Comparison of ENCODE assay signal across 15 cellular contexts in the genomic region with DNA sequence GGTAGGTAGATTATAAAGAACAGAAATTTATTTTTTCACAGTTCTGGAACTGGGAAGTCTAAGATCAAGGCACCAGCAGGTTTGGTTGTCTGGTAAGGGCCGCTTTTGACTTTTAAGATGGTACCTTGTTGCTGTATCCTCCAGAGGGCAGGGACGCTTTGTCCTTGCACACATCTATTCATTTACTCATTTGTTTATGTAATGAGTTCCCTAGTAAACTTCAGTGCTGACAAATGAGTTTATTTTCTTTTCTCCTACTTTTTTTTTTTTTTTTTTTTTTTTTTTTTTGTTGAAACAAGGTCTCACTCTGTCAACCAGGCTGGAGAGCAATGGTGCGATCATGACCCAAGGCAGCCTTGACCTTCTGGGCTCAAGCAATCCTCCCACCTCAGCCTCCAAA.
DNase-seq lines count a peak whose midpoint lies in the region; ATAC-seq and TF ChIP-seq lines count a peak whose summit lies in the region.
"Had no signal": no experiment of that assay in that cellular context is flagged by ENCODE, and none has a peak within 500 bp of the region (broad histone marks: within the 10 kb centered on the region; RNA-seq: fewer than 3 reads in every experiment).

No MANE protein-coding gene starts in this region.

- no peaks in the 10 kb centered on the region for H3K36me3 ChIP-seq in Loucy (ENCODE audit: insufficient read depth, low read length)
- H3K36me3 ChIP-seq: adrenal gland, SJCRH30 had no signal

- no peak overlapping the region for H3K4me2 ChIP-seq in Loucy (ENCODE audit: low read depth, low read length, poor library complexity, severe bottlenecking)

- no peaks in the 10 kb centered on the region for H3K9me2 ChIP-seq in Loucy (replicated peaks; ENCODE audit: low read depth, low read length)

- intact Hi-C loops in activated CD4-positive, alpha-beta T cell treated with anti-CD3 and anti-CD28 coated beads, Interleukin-2, amount 10 ng/mL, durations not matched to agents 24 days and 14 days (cut with micrococcal nuclease) = no loop called here

- H3K27ac Mint-ChIP-seq in activated CD4-positive, alpha-beta T cell treated with anti-CD3 and anti-CD28 coated beads, Interleukin-2, amount 10 ng/mL, durations not matched to agents 24 days and 14 days = no peak overlapping the region
- H3K27ac Mint-ChIP-seq in mesothelial cell of epicardium = no peak overlapping the region
- H3K27ac Mint-ChIP-seq: activated B cell treated with CpG ODN at 0.5 μM for 24 hours had no signal

- no peak for ATAC-seq in GM19351 (IDR thresholded peaks at IDR 0.05; ENCODE audit: unreplicated experiment)

- H3K4me1 Mint-ChIP-seq in activated CD4-positive, alpha-beta T cell treated with anti-CD3 and anti-CD28 coated beads, Interleukin-2, amount 10 ng/mL, durations not matched to agents 24 days and 14 days = no peaks in the 10 kb centered on the region
- peaks cover 7% of the 10 kb centered on the region for H3K4me1 Mint-ChIP-seq in mesothelial cell of epicardium
- H3K4me1 Mint-ChIP-seq: activated B cell treated with CpG ODN at 0.5 μM for 24 hours had no signal

- H3K9me3 ChIP-seq in Loucy (ENCODE audit: insufficient read depth, low read depth, low read length) = no peaks in the 10 kb centered on the region
- H3K9me3 ChIP-seq: adrenal gland had no signal

- no peak overlapping the region for H3K9ac ChIP-seq in Loucy (ENCODE audit: low read depth, low read length, poor library complexity, severe bottlenecking)

- no peaks in the 10 kb centered on the region for H3K36me3 Mint-ChIP-seq in activated CD4-positive, alpha-beta T cell treated with anti-CD3 and anti-CD28 coated beads, Interleukin-2, amount 10 ng/mL, durations not matched to agents 24 days and 14 days (ENCODE audit: low read depth)
- peaks cover 28% of the 10 kb centered on the region for H3K36me3 Mint-ChIP-seq in mesothelial cell of epicardium

- H3K4me1 ChIP-seq in Loucy (ENCODE audit: insufficient read depth, low read length, poor library complexity, severe bottlenecking) = no peaks in the 10 kb centered on the region
- H3K4me1 ChIP-seq: adrenal gland, SJCRH30 had no signal

- H3K27me3 ChIP-seq in Loucy (ENCODE audit: insufficient read depth, low read length, poor library complexity, severe bottlenecking) = no peaks in the 10 kb centered on the region
- H3K27me3 ChIP-seq: adrenal gland, SJCRH30 had no signal

- TF ChIP-seq CTCF in Loucy (conservative IDR thresholded peaks at IDR 0.05; ENCODE audit: low read length) (0 out of 2 replicates have a peak, but pooled peaks have one; percentile 24), cardiac fibroblast (IDR thresholded peaks at IDR 0.05; ENCODE audit: low read depth, low read length) (no peak), mesothelial cell of epicardium (IDR thresholded peaks at IDR 0.05; ENCODE audit: unreplicated experiment) (no peak)

- H3K4me3 Mint-ChIP-seq in activated CD4-positive, alpha-beta T cell treated with anti-CD3 and anti-CD28 coated beads, Interleukin-2, amount 10 ng/mL, durations not matched to agents 24 days and 14 days = no peak overlapping the region
- no peak overlapping the region for H3K4me3 Mint-ChIP-seq in mesothelial cell of epicardium
- H3K4me3 Mint-ChIP-seq: activated B cell treated with CpG ODN at 0.5 μM for 24 hours had no signal

- no peaks in the 10 kb centered on the region for H3F3A ChIP-seq in Loucy (ENCODE audit: low read depth)

- peak; percentile 39 for DNase-seq in activated CD4-positive, alpha-beta T cell treated with anti-CD3 and anti-CD28 coated beads, Interleukin-2, amount 10 ng/mL, durations not matched to agents 24 days and 14 days
- DNase-seq in activated CD4-positive, alpha-beta T cell treated with anti-CD3 and anti-CD28 coated beads, Interleukin-2, amount 50 U/mL, for 1 hour = no peak
- DNase-seq in cardiac fibroblast (ENCODE audit: low read depth in 2 of 2) = peak; percentile 19 to 51
- no peak for DNase-seq in stimulated activated CD4-positive, alpha-beta T cell treated with anti-CD3 and anti-CD28 coated beads, Interleukin-2, amount 100 ng/mL, for 24 hours
- no peak for DNase-seq in GM19238 (ENCODE audit: insufficient read length, low spot score)
- no peak for DNase-seq in mesothelial cell of epicardium (ENCODE audit: low spot score in 2 of 2, unreplicated experiment in 2 of 2)
- DNase-seq: activated B cell treated with CpG ODN at 0.5 μM for 24 hours, adrenal gland, cortex of kidney, DMS153, H7, NCI-H2171, SJCRH30 had no signal

- H3K4me3 ChIP-seq in Loucy (ENCODE audit: low read length, poor library complexity, severe bottlenecking) (no peak overlapping the region), cardiac fibroblast (replicated peaks in 1 of 2; ENCODE audit: low read depth in 2 of 2, low read length in 2 of 2) (no peak overlapping the region)
- H3K4me3 ChIP-seq: adrenal gland, SJCRH30 had no signal

- no peak overlapping the region for H2AFZ ChIP-seq in Loucy (ENCODE audit: low read length)

- H3K9me3 Mint-ChIP-seq in activated CD4-positive, alpha-beta T cell treated with anti-CD3 and anti-CD28 coated beads, Interleukin-2, amount 10 ng/mL, durations not matched to agents 24 days and 14 days = no peaks in the 10 kb centered on the region
- H3K9me3 Mint-ChIP-seq in mesothelial cell of epicardium = peaks cover 30% of the 10 kb centered on the region
- H3K9me3 Mint-ChIP-seq: activated B cell treated with CpG ODN at 0.5 μM for 24 hours had no signal

- no peaks in the 10 kb centered on the region for H4K20me1 ChIP-seq in Loucy (ENCODE audit: insufficient read depth, low read length, poor library complexity, severe bottlenecking)

- no peaks in the 10 kb centered on the region for H3K27me3 Mint-ChIP-seq in activated CD4-positive, alpha-beta T cell treated with anti-CD3 and anti-CD28 coated beads, Interleukin-2, amount 10 ng/mL, durations not matched to agents 24 days and 14 days
- H3K27me3 Mint-ChIP-seq in mesothelial cell of epicardium (ENCODE audit: low read depth) = no peaks in the 10 kb centered on the region
- H3K27me3 Mint-ChIP-seq: activated B cell treated with CpG ODN at 0.5 μM for 24 hours had no signal

- H3K79me2 ChIP-seq in Loucy (ENCODE audit: insufficient read depth, low read length) = no peaks in the 10 kb centered on the region

Comparison
In these comparisons a context has a peak if more than half of its experiments do, and no peak if none do; other contexts are left out.
1. DNase-seq: peak in activated CD4-positive, alpha-beta T cell treated with anti-CD3 and anti-CD28 coated beads, Interleukin-2, amount 10 ng/mL, durations not matched to agents 24 days and 14 days (single experiment) and cardiac fibroblast (2 of 2); none in activated CD4-positive, alpha-beta T cell treated with anti-CD3 and anti-CD28 coated beads, Interleukin-2, amount 50 U/mL, for 1 hour (single experiment), stimulated activated CD4-positive, alpha-beta T cell treated with anti-CD3 and anti-CD28 coated beads, Interleukin-2, amount 100 ng/mL, for 24 hours (0 of 2), GM19238 (single experiment) and mesothelial cell of epicardium (0 of 2).